Comparison of ENCODE assay signal across 9 cellular contexts in genomic region chr20:48339147-48339985, GRCh38.
DNase-seq lines count a peak whose midpoint lies in the region; TF ChIP-seq lines count a peak whose summit lies in the region.
"Had no signal": no experiment of that assay in that cellular context is flagged by ENCODE, and none has a peak within 500 bp of the region (broad histone marks: within the 10 kb centered on the region; RNA-seq: fewer than 3 reads in every experiment).

No MANE protein-coding gene starts in this region.

- no peaks in the 10 kb centered on the region for H3K36me3 ChIP-seq in GM06990 (ENCODE audit: control insufficient read depth, insufficient read depth, low read length)
- H3K36me3 ChIP-seq: tibial nerve had no signal

- no peaks in the 10 kb centered on the region for H3K27me3 ChIP-seq in GM06990 (replicated peaks; ENCODE audit: control insufficient read depth, insufficient read depth, low read length)

- H3K4me3 ChIP-seq in GM06990 (replicated peaks; ENCODE audit: low read depth, low read length) (0 out of 2 replicates have a peak overlapping the region, but pooled peaks have one; percentile 14), choroid plexus epithelial cell (ENCODE audit: low read depth, low read length) (no peak overlapping the region)
- H3K4me3 ChIP-seq: tibial nerve had no signal

- peak; percentile 52 for DNase-seq in GM06990 (ENCODE audit: extremely low read depth, insufficient read length)
- DNase-seq in LHCN-M2 (ENCODE audit: low read depth) = peak; percentile 84
- DNase-seq in choroid plexus epithelial cell (ENCODE audit: low read depth) = peak; percentile 88
- DNase-seq in renal cortical epithelial cell (ENCODE audit: low read depth) = peak; percentile 72
- DNase-seq in effector CD8-positive, alpha-beta T cell (lab: John Stamatoyannopoulos, UW) = no peak
- DNase-seq in DMS153 treated with DMSO at 0.1 percent for 48 hours (lab: John Stamatoyannopoulos, UW; ENCODE audit: unreplicated experiment) = no peak
- no peak for DNase-seq in NCI-H1694 (lab: John Stamatoyannopoulos, UW)
- DNase-seq in cerebellar nuclear complex (lab: John Stamatoyannopoulos, UW) = no peak

- TF ChIP-seq CTCF in GM06990 (IDR thresholded peaks at IDR 0.05; ENCODE audit: insufficient read depth, low read length, poor library complexity, severe bottlenecking) (no peak), choroid plexus epithelial cell (conservative IDR thresholded peaks at IDR 0.05; ENCODE audit: low read depth, low read length) (no peak)

Comparison
In these comparisons a context has a peak if more than half of its experiments do, and no peak if none do; other contexts are left out.
1. DNase-seq: peak in GM06990 (single experiment), LHCN-M2 (single experiment), choroid plexus epithelial cell (single experiment) and renal cortical epithelial cell (single experiment); none in effector CD8-positive, alpha-beta T cell (single experiment), DMS153 treated with DMSO at 0.1 percent for 48 hours (single experiment), NCI-H1694 (single experiment) and cerebellar nuclear complex (0 of 2).